Comparison of ENCODE assay signal across 8 cellular contexts in the genomic region with DNA sequence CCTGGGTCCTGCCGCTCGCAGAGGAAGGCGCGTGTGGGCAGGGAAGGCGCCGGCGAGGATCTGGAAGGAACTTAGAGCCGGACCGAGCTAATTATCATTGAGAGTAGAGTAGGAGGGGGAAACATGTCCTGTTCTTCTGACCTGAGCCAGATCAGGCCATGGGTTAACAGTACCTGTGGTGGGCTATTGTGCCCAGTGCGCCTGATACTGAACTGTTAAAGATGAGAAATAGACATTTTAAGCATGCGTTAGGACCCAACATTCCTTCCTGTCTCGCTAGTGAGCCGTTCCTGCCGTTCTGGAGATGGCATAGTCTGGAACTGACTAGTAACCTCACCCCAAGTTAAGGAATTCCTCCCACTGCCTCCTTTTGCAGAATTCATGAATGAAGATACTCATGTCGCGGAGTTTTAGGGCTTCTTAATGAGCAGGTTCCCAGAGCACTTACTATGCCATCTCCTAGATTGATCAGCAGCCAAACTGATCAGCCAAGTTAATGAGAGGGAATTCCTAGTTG. TPM values are rescaled to one million over a fixed set of nuclear protein-coding genes. Genes with fewer than 3 reads are reported as not detected.
DNase-seq lines count a peak whose midpoint lies in the region; ATAC-seq and TF ChIP-seq lines count a peak whose summit lies in the region.

No MANE protein-coding gene starts in this region.

- H3K9me3 ChIP-seq in duodenal mucosa (ENCODE audit: control insufficient read depth in 1 of 2, low read length in 2 of 2), result no peaks in the 10 kb centered on the region

- no peaks in the 10 kb centered on the region for H3K27me3 ChIP-seq in duodenal mucosa (ENCODE audit: control insufficient read depth in 1 of 2, insufficient read depth in 2 of 2, low read length in 2 of 2)

- H3K4me1 Mint-ChIP-seq in stimulated activated naive CD8-positive, alpha-beta T cell treated with anti-CD3 and anti-CD28 coated beads, Interleukin-15, Interleukin-2, amounts not matched to agents 100 ng/mL and 50 ng/mL, for 24 hours (ENCODE audit: low read depth), result peaks cover 45% of the 10 kb centered on the region
- H3K4me1 Mint-ChIP-seq in natural killer cell, result peaks cover 35 to 39% of the 10 kb centered on the region in 2 donors

- peaks cover 15 to 19% of the 10 kb centered on the region in 2 donors for H3K4me1 ChIP-seq in duodenal mucosa (ENCODE audit: control insufficient read depth in 1 of 2, insufficient read depth in 2 of 2, low read length in 2 of 2)

- peaks cover 20 to 28% of the 10 kb centered on the region in 2 donors for H3K36me3 ChIP-seq in duodenal mucosa (ENCODE audit: control insufficient read depth in 1 of 2, insufficient read depth in 2 of 2, low read length in 2 of 2)

- H3K9ac ChIP-seq in duodenal mucosa (ENCODE audit: low read depth in 1 of 2, low read length in 2 of 2), result peak overlapping the region; percentile 71 to 87

- H3K27ac Mint-ChIP-seq in stimulated activated naive CD8-positive, alpha-beta T cell treated with anti-CD3 and anti-CD28 coated beads, Interleukin-15, Interleukin-2, amounts not matched to agents 100 ng/mL and 50 ng/mL, for 24 hours, result peak overlapping the region; percentile 81
- H3K27ac Mint-ChIP-seq in natural killer cell, result peak overlapping the region; percentile 93 to 96

- TF ChIP-seq CTCF in natural killer cell (IDR thresholded peaks at IDR 0.05), result no peak

- no peak overlapping the region for H3K27ac ChIP-seq in duodenal mucosa (ENCODE audit: low read depth, low read length)

- peak overlapping the region; percentile 94 for H3K4me3 Mint-ChIP-seq in stimulated activated naive CD8-positive, alpha-beta T cell treated with anti-CD3 and anti-CD28 coated beads, Interleukin-15, Interleukin-2, amounts not matched to agents 100 ng/mL and 50 ng/mL, for 24 hours
- H3K4me3 Mint-ChIP-seq in natural killer cell, result peak overlapping the region; percentile 94

- no peaks in the 10 kb centered on the region for H3K27me3 Mint-ChIP-seq in stimulated activated naive CD8-positive, alpha-beta T cell treated with anti-CD3 and anti-CD28 coated beads, Interleukin-15, Interleukin-2, amounts not matched to agents 100 ng/mL and 50 ng/mL, for 24 hours
- no peaks in the 10 kb centered on the region for H3K27me3 Mint-ChIP-seq in natural killer cell (ENCODE audit: low read depth in 2 of 2)

- no peaks in the 10 kb centered on the region for H3K9me3 Mint-ChIP-seq in stimulated activated naive CD8-positive, alpha-beta T cell treated with anti-CD3 and anti-CD28 coated beads, Interleukin-15, Interleukin-2, amounts not matched to agents 100 ng/mL and 50 ng/mL, for 24 hours
- H3K9me3 Mint-ChIP-seq in natural killer cell, result no peaks in the 10 kb centered on the region

- no peak for DNase-seq in stimulated activated naive CD8-positive, alpha-beta T cell treated with anti-CD3 and anti-CD28 coated beads, Interleukin-15, Interleukin-2, amounts not matched to agents 100 U/mL and 50 U/mL, for 24 hours
- DNase-seq in NCI-H69 (lab: John Stamatoyannopoulos, UW) (peak; percentile 61), natural killer cell (no peak)
- DNase-seq in activated CD8-positive, alpha-beta memory T cell treated with anti-CD3 and anti-CD28 coated beads, Interleukin-2, amount 50 U/mL, for 4 hours, result no peak

- peak overlapping the region; percentile 82 to 95 for H3K4me3 ChIP-seq in duodenal mucosa (ENCODE audit: low read depth in 1 of 2, low read length in 2 of 2)

- intact Hi-C loops in natural killer cell (cut with micrococcal nuclease), result loop anchor here (2.0 kb wide), 1 partner anchor 304 kb away; a partner anchor contains a TSS

- ATAC-seq in stimulated activated naive CD8-positive, alpha-beta T cell treated with anti-CD3 and anti-CD28 coated beads, Interleukin-15, Interleukin-2, amounts not matched to agents 100 U/mL and 50 U/mL, for 24 hours, result no peak
- no peak for ATAC-seq in natural killer cell
- no peak for ATAC-seq in HG02610 (IDR thresholded peaks at IDR 0.05; ENCODE audit: unreplicated experiment)
- no peak for ATAC-seq in GM18502 (IDR thresholded peaks at IDR 0.05; ENCODE audit: poor library complexity, unreplicated experiment)

- H3K36me3 Mint-ChIP-seq in stimulated activated naive CD8-positive, alpha-beta T cell treated with anti-CD3 and anti-CD28 coated beads, Interleukin-15, Interleukin-2, amounts not matched to agents 100 ng/mL and 50 ng/mL, for 24 hours (ENCODE audit: low read depth), result peaks cover 28% of the 10 kb centered on the region
- H3K36me3 Mint-ChIP-seq in natural killer cell, result no peaks in the 10 kb centered on the region

RNA-seq across cellular contexts. Expression of a gene that starts 0.9 kb away (rescaled TPM):
- 100 to 1,000 TPM in 2 of 3 donors, 10 to 100 TPM in 1; 92.4 to 139 (median 130) TPM for total RNA-seq in natural killer cell

RNA-seq across cellular contexts. Expression of a gene that starts 35.2 kb away (rescaled TPM):
- total RNA-seq in natural killer cell, result not detected

RNA-seq across cellular contexts. Expression of a gene that starts 50.7 kb away (rescaled TPM):
- total RNA-seq in natural killer cell, result 10 to 100 TPM; 23.3 to 30.0 (median 29.1) TPM
